In genomic region chr5:14264605-14265316, GRCh38 we compare ENCODE assay signal across 9 cellular contexts.
DNase-seq lines count a peak whose midpoint lies in the region; ATAC-seq lines count a peak whose summit lies in the region.
"Had no signal": no experiment of that assay in that cellular context is flagged by ENCODE, and none has a peak within 500 bp of the region (broad histone marks: within the 10 kb centered on the region; RNA-seq: fewer than 3 reads in every experiment).

No MANE protein-coding gene starts in this region.

- no peaks in the 10 kb centered on the region for H3K36me3 Mint-ChIP-seq in activated T-cell treated with anti-CD3 and anti-CD28 coated beads, Interleukin-2, amount 50 U/mL, for 24 hours (ENCODE audit: low read depth)
- no peaks in the 10 kb centered on the region for H3K36me3 Mint-ChIP-seq in naive thymus-derived CD4-positive, alpha-beta T cell
- H3K36me3 Mint-ChIP-seq in stimulated activated naive B cell treated with anti-CD40 and anti-IgM and Interleukin-4, amounts not matched to agents 10 μg/mL and 1 μg/mL and 100 μg/mL, for 72 hours = no peaks in the 10 kb centered on the region

- POLR2A ChIA-PET in naive thymus-derived CD4-positive, alpha-beta T cell (lab: Charles Lee) = no interaction called here

- H3K4me1 ChIP-seq in naive thymus-derived CD4-positive, alpha-beta T cell (ENCODE audit: control insufficient read depth in 2 of 2, insufficient read depth in 2 of 2, low read length in 2 of 2) = no peaks in the 10 kb centered on the region

- CTCF ChIA-PET in naive thymus-derived CD4-positive, alpha-beta T cell (lab: Charles Lee) = no interaction called here

- H3K9me3 ChIP-seq in naive thymus-derived CD4-positive, alpha-beta T cell (ENCODE audit: control insufficient read depth in 2 of 3, low read length in 3 of 3) = no peaks in the 10 kb centered on the region
- H3K9me3 ChIP-seq: neutrophil had no signal

- H3K27me3 ChIP-seq in naive thymus-derived CD4-positive, alpha-beta T cell (ENCODE audit: control insufficient read depth in 2 of 2, insufficient read depth in 2 of 2, low read length in 2 of 2) = peaks cover 0 to 5% of the 10 kb centered on the region in 2 donors
- H3K27me3 ChIP-seq: neutrophil had no signal

- peak overlapping the region; percentile 47 for H3K4me3 Mint-ChIP-seq in activated T-cell treated with anti-CD3 and anti-CD28 coated beads, Interleukin-2, amount 50 U/mL, for 24 hours
- H3K4me3 Mint-ChIP-seq in naive thymus-derived CD4-positive, alpha-beta T cell = peak overlapping the region; percentile 51 to 81 (median 66)
- peak overlapping the region; percentile 80 to 85 for H3K4me3 Mint-ChIP-seq in stimulated activated naive B cell treated with anti-CD40 and anti-IgM and Interleukin-4, amounts not matched to agents 10 μg/mL and 1 μg/mL and 100 μg/mL, for 72 hours

- DNase-seq in DMS 273 treated with DMSO at 0.1 percent for 48 hours (lab: John Stamatoyannopoulos, UW) (peak; percentile 92), HT1080 (ENCODE audit: low read depth) (peak; percentile 97), NOMO-1 treated with dmso at 0.1 percent for 144 hours (lab: John Stamatoyannopoulos, UW; ENCODE audit: unreplicated experiment) (peak; percentile 96)
- DNase-seq in activated T-cell treated with anti-CD3 and anti-CD28 coated beads, Interleukin-2, amount 50 U/mL, for 24 hours = peak; percentile 83
- DNase-seq in naive thymus-derived CD4-positive, alpha-beta T cell = peak; percentile 30 to 78 (median 60)
- peak; percentile 80 for DNase-seq in stimulated activated naive B cell treated with anti-CD40 and anti-IgM and Interleukin-4, amounts not matched to agents 10 μg/mL and 1 μg/mL and 100 μg/mL, for 72 hours

- no peaks in the 10 kb centered on the region for H3K36me3 ChIP-seq in naive thymus-derived CD4-positive, alpha-beta T cell (ENCODE audit: control insufficient read depth in 2 of 3, insufficient read depth in 3 of 3, low read length in 3 of 3)
- H3K36me3 ChIP-seq: neutrophil had no signal

- peaks cover 63% of the 10 kb centered on the region for H3K27me3 Mint-ChIP-seq in activated T-cell treated with anti-CD3 and anti-CD28 coated beads, Interleukin-2, amount 50 U/mL, for 24 hours
- H3K27me3 Mint-ChIP-seq in naive thymus-derived CD4-positive, alpha-beta T cell = peaks cover 11 to 41% (median 33%) of the 10 kb centered on the region in 5 donors
- H3K27me3 Mint-ChIP-seq in stimulated activated naive B cell treated with anti-CD40 and anti-IgM and Interleukin-4, amounts not matched to agents 10 μg/mL and 1 μg/mL and 100 μg/mL, for 72 hours = no peaks in the 10 kb centered on the region

- H3K27ac Mint-ChIP-seq in activated T-cell treated with anti-CD3 and anti-CD28 coated beads, Interleukin-2, amount 50 U/mL, for 24 hours = peak overlapping the region; percentile 13
- peak overlapping the region in 1 of 9 donors; percentile 65 for H3K27ac Mint-ChIP-seq in naive thymus-derived CD4-positive, alpha-beta T cell
- peak overlapping the region; percentile 85 for H3K27ac Mint-ChIP-seq in stimulated activated naive B cell treated with anti-CD40 and anti-IgM and Interleukin-4, amounts not matched to agents 10 μg/mL and 1 μg/mL and 100 μg/mL, for 72 hours

- peak; percentile 84 for ATAC-seq in GM21423 (IDR thresholded peaks at IDR 0.05; ENCODE audit: unreplicated experiment)
- peak; percentile 98 for ATAC-seq in esophagus mucosa
- ATAC-seq in naive thymus-derived CD4-positive, alpha-beta T cell = peak; percentile 93
- ATAC-seq in stimulated activated naive B cell treated with anti-CD40 and anti-IgM and Interleukin-4, amounts not matched to agents 10 μg/mL and 1 μg/mL and 100 μg/mL, for 72 hours (replicated peaks) = peak; percentile 99

- intact Hi-C loops in naive thymus-derived CD4-positive, alpha-beta T cell (cut with micrococcal nuclease) = loop anchor here in 1 of 2 donors (1.0 to 5.0 kb wide), 2 partner anchors 120 to 608 kb away; partner anchors contain the start of gene ANKH

- H3K4me1 Mint-ChIP-seq in activated T-cell treated with anti-CD3 and anti-CD28 coated beads, Interleukin-2, amount 50 U/mL, for 24 hours (ENCODE audit: low read depth) = peaks cover 15% of the 10 kb centered on the region
- peaks cover 6 to 12% (median 6%) of the 10 kb centered on the region in 7 donors for H3K4me1 Mint-ChIP-seq in naive thymus-derived CD4-positive, alpha-beta T cell
- H3K4me1 Mint-ChIP-seq in stimulated activated naive B cell treated with anti-CD40 and anti-IgM and Interleukin-4, amounts not matched to agents 10 μg/mL and 1 μg/mL and 100 μg/mL, for 72 hours = peaks cover 39 to 71% of the 10 kb centered on the region in 2 donors

- H3K27ac ChIP-seq in naive thymus-derived CD4-positive, alpha-beta T cell (ENCODE audit: low read depth, low read length) = no peak overlapping the region
- H3K27ac ChIP-seq: neutrophil had no signal

- peak overlapping the region; percentile 27 for H3K4me3 ChIP-seq in naive thymus-derived CD4-positive, alpha-beta T cell (ENCODE audit: low read length)

- H3K9me3 Mint-ChIP-seq in activated T-cell treated with anti-CD3 and anti-CD28 coated beads, Interleukin-2, amount 50 U/mL, for 24 hours = no peaks in the 10 kb centered on the region
- no peaks in the 10 kb centered on the region for H3K9me3 Mint-ChIP-seq in naive thymus-derived CD4-positive, alpha-beta T cell
- H3K9me3 Mint-ChIP-seq in stimulated activated naive B cell treated with anti-CD40 and anti-IgM and Interleukin-4, amounts not matched to agents 10 μg/mL and 1 μg/mL and 100 μg/mL, for 72 hours = no peaks in the 10 kb centered on the region
